In genomic region chr22:50470491-50470890, GRCh38 we compare ENCODE assay signal across 9 cellular contexts. TPM values are rescaled to one million over a fixed set of nuclear protein-coding genes. Genes with fewer than 3 reads are reported as not detected.
DNase-seq lines count a peak whose midpoint lies in the region; ATAC-seq and TF ChIP-seq lines count a peak whose summit lies in the region.
"Had no signal": no experiment of that assay in that cellular context is flagged by ENCODE, and none has a peak within 500 bp of the region (broad histone marks: within the 10 kb centered on the region; RNA-seq: fewer than 3 reads in every experiment).

No MANE protein-coding gene starts in this region.

- H3K27me3 Mint-ChIP-seq in CD8-positive, alpha-beta T cell (ENCODE audit: low read depth): no peaks in the 10 kb centered on the region
- no peaks in the 10 kb centered on the region for H3K27me3 Mint-ChIP-seq in activated naive CD8-positive, alpha-beta T cell treated with anti-CD3 and anti-CD28 coated beads, Interleukin-2, amount 10 ng/mL, durations not matched to agents 7 days and 5 days
- H3K27me3 Mint-ChIP-seq in naive B cell: no peaks in the 10 kb centered on the region
- no peaks in the 10 kb centered on the region for H3K27me3 Mint-ChIP-seq in chondrocyte (ENCODE audit: low read depth)

- ATAC-seq in CD8-positive, alpha-beta T cell: no peak
- ATAC-seq in HG03460 (IDR thresholded peaks at IDR 0.05; ENCODE audit: unreplicated experiment) (peak; percentile 1), naive B cell (ENCODE audit: low read depth in 2 of 2) (no peak), GM21786 (IDR thresholded peaks at IDR 0.05; ENCODE audit: unreplicated experiment) (no peak)
- no peak for ATAC-seq in activated naive CD8-positive, alpha-beta T cell treated with anti-CD3 and anti-CD28 coated beads, Interleukin-2, amount 10 ng/mL, durations not matched to agents 7 days and 5 days (ENCODE audit: low read depth)

- H3K4me1 ChIP-seq in CD8-positive, alpha-beta T cell (ENCODE audit: insufficient read depth, low read length): peaks cover 83% of the 10 kb centered on the region

- CTCF ChIA-PET in CD8-positive, alpha-beta T cell (lab: Charles Lee): interaction anchor here (0.7 to 5.9 kb wide), 6 partner anchors 9 to 199 kb away, joined by 3 to 43 read pairs (median 5); partner anchors contain the start of gene SCO2

- intact Hi-C loops in CD8-positive, alpha-beta T cell (cut with DNase I, micrococcal nuclease): loop anchor here (1.0 to 10.0 kb wide), 9 partner anchors 11 to 280 kb away; partner anchors contain the start of genes LMF2 (in 2 of the 2), ADM2 (in 1 of the 2), PPP6R2 (in 1 of the 2) and SCO2 (in 1 of the 2)

- H3K4me3 Mint-ChIP-seq in CD8-positive, alpha-beta T cell: peak overlapping the region; percentile 75
- H3K4me3 Mint-ChIP-seq in activated naive CD8-positive, alpha-beta T cell treated with anti-CD3 and anti-CD28 coated beads, Interleukin-2, amount 10 ng/mL, durations not matched to agents 7 days and 5 days: peak overlapping the region; percentile 77
- H3K4me3 Mint-ChIP-seq in naive B cell: peak overlapping the region; percentile 69 to 92 (median 89)
- H3K4me3 Mint-ChIP-seq in chondrocyte (ENCODE audit: unreplicated experiment): no peak overlapping the region

- DNase-seq in CD8-positive, alpha-beta T cell: peak in 1 of 7 experiments; percentile 21
- DNase-seq in activated naive CD8-positive, alpha-beta T cell treated with anti-CD3 and anti-CD28 coated beads, Interleukin-2, amount 10 ng/mL, durations not matched to agents 7 days and 5 days: no peak
- DNase-seq in naive B cell (peak; percentile 38), chondrocyte (ENCODE audit: low spot score) (no peak), DMS114 treated with DMSO at 0.1 percent for 48 hours (lab: John Stamatoyannopoulos, UW; ENCODE audit: unreplicated experiment) (no peak), OCI-M2 (lab: John Stamatoyannopoulos, UW; ENCODE audit: unreplicated experiment) (no peak)

- H3K4me1 Mint-ChIP-seq in CD8-positive, alpha-beta T cell (ENCODE audit: low read depth): peaks cover 78% of the 10 kb centered on the region
- H3K4me1 Mint-ChIP-seq in activated naive CD8-positive, alpha-beta T cell treated with anti-CD3 and anti-CD28 coated beads, Interleukin-2, amount 10 ng/mL, durations not matched to agents 7 days and 5 days: peaks cover 52% of the 10 kb centered on the region
- H3K4me1 Mint-ChIP-seq in naive B cell (peaks cover 60 to 74% (median 70%) of the 10 kb centered on the region in 3 donors), chondrocyte (ENCODE audit: low read depth) (peaks cover 39% of the 10 kb centered on the region)

- peak overlapping the region; percentile 81 for H3K27ac ChIP-seq in CD8-positive, alpha-beta T cell (ENCODE audit: low read depth, low read length)

- H3K4me3 ChIP-seq in CD8-positive, alpha-beta T cell (ENCODE audit: low read depth, low read length): peak overlapping the region; percentile 79

- H3K9me3 Mint-ChIP-seq in CD8-positive, alpha-beta T cell: no peaks in the 10 kb centered on the region
- H3K9me3 Mint-ChIP-seq in activated naive CD8-positive, alpha-beta T cell treated with anti-CD3 and anti-CD28 coated beads, Interleukin-2, amount 10 ng/mL, durations not matched to agents 7 days and 5 days: no peaks in the 10 kb centered on the region
- H3K9me3 Mint-ChIP-seq in naive B cell (peaks cover 0 to 2% (median 0%) of the 10 kb centered on the region in 7 donors), chondrocyte (ENCODE audit: low read depth) (no peaks in the 10 kb centered on the region)

- H3K36me3 ChIP-seq in CD8-positive, alpha-beta T cell (ENCODE audit: insufficient read depth, low read length): peaks cover 19% of the 10 kb centered on the region

- H3K27me3 ChIP-seq in CD8-positive, alpha-beta T cell (ENCODE audit: insufficient read depth, low read length): no peaks in the 10 kb centered on the region

- H3K36me3 Mint-ChIP-seq in CD8-positive, alpha-beta T cell: peaks cover 34% of the 10 kb centered on the region
- peaks cover 17% of the 10 kb centered on the region for H3K36me3 Mint-ChIP-seq in activated naive CD8-positive, alpha-beta T cell treated with anti-CD3 and anti-CD28 coated beads, Interleukin-2, amount 10 ng/mL, durations not matched to agents 7 days and 5 days
- H3K36me3 Mint-ChIP-seq in naive B cell (peaks cover 0 to 14% of the 10 kb centered on the region in 2 donors), chondrocyte (ENCODE audit: low read depth) (peaks cover 7% of the 10 kb centered on the region)

- POLR2A ChIA-PET in CD8-positive, alpha-beta T cell (lab: Charles Lee): interaction anchor here (0.9 to 4.6 kb wide), 15 partner anchors 12 to 220 kb away, joined by 3 to 25 read pairs (median 5); partner anchors contain the start of genes CHKB, DENND6B, HDAC10 and LMF2
- POLR2A ChIA-PET in activated naive CD8-positive, alpha-beta T cell treated with anti-CD3 and anti-CD28 coated beads, Interleukin-2, amount 10 ng/mL, durations not matched to agents 7 days and 5 days (lab: Charles Lee): interaction anchor here (0.6 to 3.7 kb wide), 22 partner anchors 11 to 226 kb away, joined by 3 to 27 read pairs (median 6); partner anchors contain the start of genes ADM2, ARSA, HDAC10 and LMF2

- H3K9me3 ChIP-seq in CD8-positive, alpha-beta T cell (ENCODE audit: low read length): no peaks in the 10 kb centered on the region

- no peak for TF ChIP-seq CTCF in CD8-positive, alpha-beta T cell (IDR thresholded peaks at IDR 0.05)
- no peak for TF ChIP-seq CTCF in chondrocyte (IDR thresholded peaks at IDR 0.05)

- peak overlapping the region; percentile 96 for H3K27ac Mint-ChIP-seq in CD8-positive, alpha-beta T cell
- H3K27ac Mint-ChIP-seq in activated naive CD8-positive, alpha-beta T cell treated with anti-CD3 and anti-CD28 coated beads, Interleukin-2, amount 10 ng/mL, durations not matched to agents 7 days and 5 days: peak overlapping the region; percentile 92
- H3K27ac Mint-ChIP-seq in naive B cell (peak overlapping the region; percentile 90 to 97 (median 96)), chondrocyte (ENCODE audit: unreplicated experiment) (no peak overlapping the region)

RNA-seq across cellular contexts. Expression of gene SBF1, which starts 4.3 kb away (rescaled TPM):
- 100 to 1,000 TPM; 209 to 215 TPM for total RNA-seq in CD8-positive, alpha-beta T cell
- 100 to 1,000 TPM; 211 to 221 TPM for total RNA-seq in activated naive CD8-positive, alpha-beta T cell treated with anti-CD3 and anti-CD28 coated beads, Interleukin-2, amount 10 ng/mL, durations not matched to agents 7 days and 5 days
- polyA plus RNA-seq in naive B cell (ENCODE audit: low read depth in 6 of 6): 10 to 100 TPM in 4 of 6 donors, 1 to 10 TPM in 2; 6.9 to 26.6 (median 11.4) TPM
- total RNA-seq in chondrocyte: 103 to 110 TPM (median 104 TPM) in 3 replicates

RNA-seq across cellular contexts. Expression of gene ADM2, which starts 10.9 kb away (rescaled TPM):
- 1 to 10 TPM; 1.1 to 1.5 TPM for total RNA-seq in CD8-positive, alpha-beta T cell
- total RNA-seq in activated naive CD8-positive, alpha-beta T cell treated with anti-CD3 and anti-CD28 coated beads, Interleukin-2, amount 10 ng/mL, durations not matched to agents 7 days and 5 days: 1 to 10 TPM; 6.5 to 6.7 TPM
- polyA plus RNA-seq in naive B cell (ENCODE audit: low read depth in 6 of 6): under 1 TPM in 3 of 6 donors, not detected in 3; 0.08 to 0.86 (median 0.20) TPM
- total RNA-seq in chondrocyte: 1.5 to 46.5 TPM (median 46.5 TPM) in 3 replicates

RNA-seq across cellular contexts. Expression of gene MIOX, which starts 16.2 kb away (rescaled TPM):
- total RNA-seq in CD8-positive, alpha-beta T cell: not detected
- not detected for total RNA-seq in activated naive CD8-positive, alpha-beta T cell treated with anti-CD3 and anti-CD28 coated beads, Interleukin-2, amount 10 ng/mL, durations not matched to agents 7 days and 5 days
- not detected for polyA plus RNA-seq in naive B cell (ENCODE audit: low read depth in 6 of 6)
- total RNA-seq in chondrocyte: 0.99 to 1.6 TPM in 2 of 3 replicates, not detected in the other
- total RNA-seq: mesenteric fat pad had no signal

RNA-seq across cellular contexts. Expression of gene LMF2, which starts 37.0 kb away (rescaled TPM):
- total RNA-seq in CD8-positive, alpha-beta T cell: 10 to 100 TPM; 87.8 to 92.0 TPM
- 100 to 1,000 TPM; 128 to 141 TPM for total RNA-seq in activated naive CD8-positive, alpha-beta T cell treated with anti-CD3 and anti-CD28 coated beads, Interleukin-2, amount 10 ng/mL, durations not matched to agents 7 days and 5 days
- 10 to 100 TPM in 3 of 6 donors, 1 to 10 TPM in 3; 6.4 to 20.9 (median 10.1) TPM for polyA plus RNA-seq in naive B cell (ENCODE audit: low read depth in 6 of 6)
- 111 to 124 TPM (median 120 TPM) in 3 replicates for total RNA-seq in chondrocyte

RNA-seq across cellular contexts. Expression of gene NCAPH2, which starts 37.5 kb away (rescaled TPM):
- 100 to 1,000 TPM; 206 to 209 TPM for total RNA-seq in CD8-positive, alpha-beta T cell
- 100 to 1,000 TPM; 126 TPM for total RNA-seq in activated naive CD8-positive, alpha-beta T cell treated with anti-CD3 and anti-CD28 coated beads, Interleukin-2, amount 10 ng/mL, durations not matched to agents 7 days and 5 days
- 10 to 100 TPM; 33.9 to 43.3 (median 37.6) TPM for polyA plus RNA-seq in naive B cell (ENCODE audit: low read depth in 6 of 6)
- total RNA-seq in chondrocyte: 37.4 to 51.2 TPM (median 38.9 TPM) in 3 replicates
